In the genomic region with DNA sequence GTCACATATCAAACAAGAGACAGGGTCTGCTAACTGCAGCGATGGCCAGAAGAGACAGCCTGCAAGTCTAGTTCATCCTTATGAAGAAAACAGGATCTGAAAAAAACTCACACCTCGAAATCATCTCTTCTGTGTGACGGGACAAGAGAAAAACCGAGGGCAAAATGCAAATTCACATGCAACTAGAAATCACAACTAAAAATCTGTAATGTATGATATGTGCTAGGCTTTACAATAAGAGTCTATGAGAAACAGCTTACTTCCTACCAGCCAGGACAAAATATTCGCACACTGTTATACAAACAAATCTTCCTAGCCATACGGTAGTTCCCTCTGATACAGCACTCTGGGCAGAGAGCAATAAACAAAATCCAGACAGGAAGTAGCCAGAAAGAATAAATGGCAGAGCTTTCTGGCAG, we compare ENCODE assay signal across 8 cellular contexts. TPM values are rescaled to one million over a fixed set of nuclear protein-coding genes. Genes with fewer than 3 reads are reported as not detected.
DNase-seq lines count a peak whose midpoint lies in the region; ATAC-seq and TF ChIP-seq lines count a peak whose summit lies in the region.

No MANE protein-coding gene starts in this region.

- no peaks in the 10 kb centered on the region for H3K9me3 ChIP-seq in right lobe of liver
- no peaks in the 10 kb centered on the region for H3K9me3 ChIP-seq in adrenal gland (replicated peaks in 1 of 3)

- intact Hi-C loops in right lobe of liver (cut with DNase I) (no loop called here), adrenal gland (cut with DNase I) (no loop called here)

- TF ChIP-seq POLR2A in right lobe of liver (IDR thresholded peaks at IDR 0.05): no peak
- no peak for TF ChIP-seq POLR2A in adrenal gland (IDR thresholded peaks at IDR 0.05)

- no peaks in the 10 kb centered on the region for H3K27me3 ChIP-seq in right lobe of liver
- no peaks in the 10 kb centered on the region for H3K27me3 ChIP-seq in adrenal gland

- H3K27ac ChIP-seq in right lobe of liver: peak overlapping the region; percentile 4 to 32 (median 27)
- no peak overlapping the region for H3K27ac ChIP-seq in caudate nucleus (ENCODE audit: low read depth, low read length)
- H3K27ac ChIP-seq in adrenal gland: peak overlapping the region in 1 of 5 donors; percentile 54

- DNase-seq in NCI-H69 (lab: John Stamatoyannopoulos, UW) (peak; percentile 14), right lobe of liver (no peak), kidney tubule cell (ENCODE audit: low spot score) (no peak), SW480 (ENCODE audit: low spot score) (no peak), caudate nucleus (lab: John Stamatoyannopoulos, UW) (no peak), adrenal gland (no peak)

- 20% methylated on average over 6 of the region's 6 CpGs for WGBS in right lobe of liver (ENCODE audit: insufficient coverage, low coverage, low lambda C conversion rate, missing lambda C conversion rate)
- 54 to 62% (median 55%) methylated on average over 6 of the region's 6 CpGs for WGBS in adrenal gland, 4 donors

- TF ChIP-seq CTCF in right lobe of liver (IDR thresholded peaks at IDR 0.05) (no peak), adrenal gland (IDR thresholded peaks at IDR 0.05) (no peak)

- H3K4me3 ChIP-seq in right lobe of liver (no peak overlapping the region), adrenal gland (no peak overlapping the region)

- H3K4me1 ChIP-seq in right lobe of liver: peaks cover 0 to 3% (median 0%) of the 10 kb centered on the region in 4 donors
- peaks cover 0 to 20% of the 10 kb centered on the region in 2 donors for H3K4me1 ChIP-seq in adrenal gland (replicated peaks in 1 of 2)

- H3K36me3 ChIP-seq in right lobe of liver: no peaks in the 10 kb centered on the region
- H3K36me3 ChIP-seq in adrenal gland (replicated peaks in 1 of 2): no peaks in the 10 kb centered on the region

- ATAC-seq in GM18517 (IDR thresholded peaks at IDR 0.05; ENCODE audit: unreplicated experiment) (peak; percentile 76), GM21825 (IDR thresholded peaks at IDR 0.05; ENCODE audit: unreplicated experiment) (peak; percentile 58), right lobe of liver (peak; percentile 48 to 75 (median 68))

RNA-seq across cellular contexts. Expression of gene ANKRD44, which starts 48.8 kb away (rescaled TPM):
- total RNA-seq in right lobe of liver (10 to 100 TPM in 4 of 6 experiments, 1 to 10 TPM in 2; 7.9 to 19.5 (median 13.3) TPM), adrenal gland (10 to 100 TPM; 12.9 to 40.2 (median 28.3) TPM)
- 10 to 100 TPM in 1 of 3 donors, 1 to 10 TPM in 2; 3.8 to 19.1 (median 5.0) TPM for polyA plus RNA-seq in adrenal gland
